Comparison of ENCODE assay signal across 1 cellular context in genomic region chr11:65414776-65415498, GRCh38.
TF ChIP-seq lines count a peak whose summit lies in the region.

No MANE protein-coding gene starts in this region.

TF ChIP-seq in GM12878, 131 proteins besides CTCF, POLR2A, EP300 and RAD21 (continued from another document):
- TF ChIP-seq ELK1 (IDR thresholded peaks at IDR 0.05; ENCODE audit: low read depth, low read length) = no peak
- no peak for TF ChIP-seq SMAD1 (IDR thresholded peaks at IDR 0.05; ENCODE audit: low read depth, partially characterized antibody)
- TF ChIP-seq SIN3A (IDR thresholded peaks at IDR 0.05; ENCODE audit: low read depth, low read length) = no peak
- no peak for TF ChIP-seq ZNF274 (IDR thresholded peaks at IDR 0.05; ENCODE audit: insufficient read depth, insufficient read length)
- TF ChIP-seq STAT1 (conservative IDR thresholded peaks at IDR 0.05) = no peak
- TF ChIP-seq CREM (IDR thresholded peaks at IDR 0.05; ENCODE audit: low read depth) = no peak
- no peak for TF ChIP-seq NR2C2 (IDR thresholded peaks at IDR 0.05; ENCODE audit: borderline replicate concordance, control insufficient read depth, insufficient read length, low read depth)
- TF ChIP-seq SUZ12 (IDR thresholded peaks at IDR 0.05; ENCODE audit: unreplicated experiment) = no peak
- no peak for TF ChIP-seq MYB (IDR thresholded peaks at IDR 0.05; ENCODE audit: borderline replicate concordance, low read depth, low read length)
